21 cellular contexts compared by ENCODE assay signal in the genomic region with DNA sequence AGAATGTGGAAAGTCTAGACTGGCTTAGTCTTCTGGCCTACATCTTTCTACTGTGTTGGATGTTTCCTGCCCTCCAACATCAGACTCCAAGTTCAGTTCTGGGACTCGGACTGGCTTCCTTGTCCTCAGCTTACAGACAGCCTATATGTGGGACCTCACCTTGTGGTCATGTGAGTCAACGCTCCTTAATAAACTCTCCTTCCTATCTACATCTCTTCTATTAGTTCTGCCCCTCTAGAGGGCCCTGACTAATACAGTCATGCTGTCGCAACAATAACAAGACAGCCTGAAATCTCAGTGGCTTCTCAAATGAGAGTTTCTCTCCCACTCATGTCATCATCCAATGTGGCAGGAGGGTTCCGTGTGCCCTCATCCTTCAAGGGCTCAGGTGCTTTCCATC.
"Had no signal": no experiment of that assay in that cellular context is flagged by ENCODE, and none has a peak within 500 bp of the region (broad histone marks: within the 10 kb centered on the region; RNA-seq: fewer than 3 reads in every experiment).

No MANE protein-coding gene starts in this region.

- H3K27ac ChIP-seq: adrenal gland, body of pancreas, heart left ventricle, neural progenitor cell, sigmoid colon, stomach, thoracic aorta, upper lobe of right lung, VCaP had no signal

- H3K36me3 ChIP-seq: adrenal gland, heart left ventricle, neural progenitor cell, sigmoid colon, stomach, thoracic aorta, upper lobe of right lung had no signal

- H3K27me3 ChIP-seq: adrenal gland, body of pancreas, heart left ventricle, neural progenitor cell, sigmoid colon, stomach, upper lobe of right lung had no signal

- H3K4me3 ChIP-seq: adrenal gland, body of pancreas, heart left ventricle, lung, neural progenitor cell, sigmoid colon, stomach, thoracic aorta, upper lobe of right lung had no signal

- H3K9me3 ChIP-seq: adrenal gland, body of pancreas, heart left ventricle, stomach, thoracic aorta, upper lobe of right lung had no signal

- ATAC-seq: body of pancreas, heart left ventricle, left colon, upper lobe of right lung had no signal

- H3K4me1 ChIP-seq: neural progenitor cell, sigmoid colon, stomach had no signal

- DNase-seq: activated CD4-positive, alpha-beta memory T cell treated with anti-CD3 and anti-CD28 coated beads for 36 hours; activated CD4-positive, alpha-beta T cell treated with anti-CD3 and anti-CD28 coated beads for 1 hour; activated naive CD4-positive, alpha-beta T cell treated with anti-CD3 and anti-CD28 coated beads, Interleukin-2, amount 50 U/mL, for 16 hours; activated T-cell treated with anti-CD3 and anti-CD28 coated beads, Interleukin-2, amount 50 U/mL, for 24 hours; adrenal gland; body of pancreas; cortex of kidney; effector CD8-positive, alpha-beta T cell; heart left ventricle; immature natural killer cell; left colon; naive B cell; sigmoid colon; stimulated activated CD4-positive, alpha-beta T cell treated with anti-CD3 and anti-CD28 coated beads, Interleukin-1b, Interleukin-23, amount 100 ng/mL, for 48 hours; stomach; T-helper 1 cell; upper lobe of right lung had no signal
